ENCODE assay signal across 30 cellular contexts in the genomic region with DNA sequence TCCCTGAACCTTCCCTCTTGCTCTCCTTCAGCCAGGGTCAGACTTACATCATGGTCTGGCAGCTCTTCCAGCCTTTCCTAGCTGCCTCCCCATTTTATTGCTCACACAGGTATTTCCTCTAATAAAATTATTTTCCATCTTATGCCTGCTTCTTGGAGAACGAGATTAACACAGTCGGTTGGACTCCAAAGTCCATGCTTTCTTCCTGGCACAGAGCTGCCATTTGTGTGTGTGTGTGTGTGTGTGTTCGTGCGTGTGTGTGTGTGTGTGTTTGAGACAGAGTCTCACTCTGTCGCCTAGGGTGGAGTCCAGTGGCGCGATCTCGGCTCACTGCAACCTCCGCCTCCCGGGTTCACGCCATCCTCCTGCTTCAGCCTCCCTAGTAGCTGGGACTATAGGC. TPM values are rescaled to one million over a fixed set of nuclear protein-coding genes. Genes with fewer than 3 reads are reported as not detected.
"Had no signal": no experiment of that assay in that cellular context is flagged by ENCODE, and none has a peak within 500 bp of the region (broad histone marks: within the 10 kb centered on the region; RNA-seq: fewer than 3 reads in every experiment).

No MANE protein-coding gene starts in this region.

- H3K9me3 Mint-ChIP-seq: central memory CD8-positive, alpha-beta T cell had no signal

- DNase-seq: activated CD4-positive, alpha-beta T cell treated with anti-CD3 and anti-CD28 coated beads for 1 hour; activated CD4-positive, alpha-beta T cell treated with anti-CD3 and anti-CD28 coated beads for 48 hours; activated CD4-positive, CD25-positive, alpha-beta regulatory T cell; activated CD8-positive, alpha-beta T cell treated with anti-CD3 and anti-CD28 coated beads, Interleukin-2, amount 10 ng/mL, durations not matched to agents 7 days and 5 days; activated gamma-delta T cell; activated naive CD4-positive, alpha-beta T cell treated with Interleukin-2 at 50 U/mL for 16 hours; activated naive CD8-positive, alpha-beta T cell treated with anti-CD3 and anti-CD28 coated beads, Interleukin-2, amount 10 ng/mL, durations not matched to agents 7 days and 5 days; activated T-cell treated with anti-CD3 and anti-CD28 coated beads, Interleukin-2, amount 50 U/mL, for 24 hours; amygdala; NCI-H1105; NCI-H1417 treated with DMSO at 0.1 percent for 48 hours; NCI-H1930; NCI-H2081 treated with DMSO at 0.1 percent for 48 hours; NCI-H345; NCI-H524 treated with DMSO at 0.1 percent for 48 hours; NK-92 treated with Interleukin-12 subunit alpha and Interleukin-12 subunit beta, amount 100 ng/mL, for 24 hours; PC-9; Right ventricle myocardium superior; SW 1271; T-helper 1 cell; T-helper 2 cell; T-helper 9 cell; WERI-Rb-1 had no signal

- H3K4me1 Mint-ChIP-seq: activated naive CD4-positive, alpha-beta T cell treated with anti-CD3 and anti-CD28 coated beads, Interleukin-2, amount 50 U/mL, for 24 hours; activated naive CD8-positive, alpha-beta T cell treated with anti-CD3 and anti-CD28 coated beads, Interleukin-2, amount 10 ng/mL, durations not matched to agents 7 days and 5 days; central memory CD8-positive, alpha-beta T cell had no signal

- H3K9me3 ChIP-seq: ascending aorta had no signal

- H3K27ac ChIP-seq: ascending aorta, cardiac muscle cell, PC-9, WERI-Rb-1 had no signal

- H3K27ac Mint-ChIP-seq: activated CD8-positive, alpha-beta T cell treated with anti-CD3 and anti-CD28 coated beads, Interleukin-2, amount 10 ng/mL, durations not matched to agents 7 days and 5 days; activated naive CD4-positive, alpha-beta T cell treated with anti-CD3 and anti-CD28 coated beads, Interleukin-2, amount 50 U/mL, for 24 hours; activated naive CD8-positive, alpha-beta T cell treated with anti-CD3 and anti-CD28 coated beads, Interleukin-2, amount 10 ng/mL, durations not matched to agents 7 days and 5 days; activated T-cell treated with anti-CD3 and anti-CD28 coated beads, Interleukin-2, amount 50 U/mL, for 24 hours; activated T-helper 2 cell treated with anti-CD3 and anti-CD28 coated beads, Interferon-gamma antibody, Interleukin-2, Interleukin-4, amounts not matched to agents 10 μg/mL and 5 μg/mL and 100 μg/mL, durations not matched to agents 14 hours and 24 hours and 36 hours had no signal

- ATAC-seq: activated CD8-positive, alpha-beta T cell treated with anti-CD3 and anti-CD28 coated beads, Interleukin-2, amount 10 ng/mL, durations not matched to agents 7 days and 5 days had no signal

- H3K27me3 ChIP-seq: ascending aorta, cardiac muscle cell had no signal

- H3K4me3 ChIP-seq: ascending aorta, cardiac muscle cell, PC-9 had no signal

- H3K27me3 Mint-ChIP-seq: activated naive CD4-positive, alpha-beta T cell treated with anti-CD3 and anti-CD28 coated beads, Interleukin-2, amount 50 U/mL, for 24 hours; activated T-cell treated with anti-CD3 and anti-CD28 coated beads, Interleukin-2, amount 50 U/mL, for 24 hours had no signal

- H3K4me3 Mint-ChIP-seq: activated CD8-positive, alpha-beta T cell treated with anti-CD3 and anti-CD28 coated beads, Interleukin-2, amount 10 ng/mL, durations not matched to agents 7 days and 5 days; activated naive CD4-positive, alpha-beta T cell treated with anti-CD3 and anti-CD28 coated beads, Interleukin-2, amount 50 U/mL, for 24 hours; activated naive CD8-positive, alpha-beta T cell treated with anti-CD3 and anti-CD28 coated beads, Interleukin-2, amount 10 ng/mL, durations not matched to agents 7 days and 5 days; activated T-cell treated with anti-CD3 and anti-CD28 coated beads, Interleukin-2, amount 50 U/mL, for 24 hours; central memory CD8-positive, alpha-beta T cell had no signal

- H3K4me1 ChIP-seq: ascending aorta had no signal

- H3K36me3 ChIP-seq: ascending aorta, WERI-Rb-1 had no signal

- H3K36me3 Mint-ChIP-seq: activated naive CD8-positive, alpha-beta T cell treated with anti-CD3 and anti-CD28 coated beads, Interleukin-2, amount 10 ng/mL, durations not matched to agents 7 days and 5 days had no signal

RNA-seq across cellular contexts. Expression of a gene that starts 15.5 kb away (rescaled TPM):
- total RNA-seq: activated CD8-positive, alpha-beta T cell treated with anti-CD3 and anti-CD28 coated beads, Interleukin-2, amount 10 ng/mL, durations not matched to agents 7 days and 5 days; activated naive CD8-positive, alpha-beta T cell treated with anti-CD3 and anti-CD28 coated beads, Interleukin-2, amount 10 ng/mL, durations not matched to agents 7 days and 5 days; activated T-helper 2 cell treated with anti-CD3 and anti-CD28 coated beads, Interferon-gamma antibody, Interleukin-2, Interleukin-4, amounts not matched to agents 10 μg/mL and 5 μg/mL and 100 μg/mL, durations not matched to agents 14 hours and 24 hours and 36 hours; ascending aorta; MCF 10A; NCI-H460; PC-9 had no signal
